Comparison of ENCODE assay signal across 25 cellular contexts in the genomic region with DNA sequence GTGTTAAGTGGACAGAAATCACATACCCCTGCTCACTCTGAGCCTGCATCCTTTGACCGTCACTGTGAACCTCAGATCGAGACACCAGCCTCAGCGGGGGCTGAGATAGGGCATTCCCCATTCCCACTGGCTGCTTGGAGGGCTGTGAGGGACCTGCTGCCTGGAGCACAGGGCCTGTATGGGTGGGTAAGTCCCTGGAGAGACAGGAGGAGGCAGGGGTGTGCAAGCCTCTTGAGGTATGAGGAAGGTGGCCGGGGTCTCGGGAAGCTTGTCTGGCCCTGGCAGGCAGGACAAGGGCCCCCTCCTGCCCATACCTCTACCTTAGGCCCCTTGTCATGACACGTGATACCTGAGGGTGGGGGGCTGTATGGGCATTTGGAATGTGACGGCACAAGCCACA.
"Had no signal": no experiment of that assay in that cellular context is flagged by ENCODE, and none has a peak within 500 bp of the region (broad histone marks: within the 10 kb centered on the region; RNA-seq: fewer than 3 reads in every experiment).

No MANE protein-coding gene starts in this region.

- DNase-seq: MV-4-11, NCI-H1092, NCI-H1105 treated with DMSO at 0.1 percent for 48 hours, NCI-H1417 treated with DMSO at 0.1 percent for 48 hours, NCI-H146, NCI-H1694 treated with DMSO at 0.1 percent for 48 hours, NCI-H1930, NCI-H2081, NCI-H2107, NCI-H226, NCI-H446, NCI-H510A, NCI-H524 treated with DMSO at 0.1 percent for 48 hours, NCI-H69, NCI-H774, PC-3, SHP77, SK-N-SH, SW 1271 had no signal

- ATAC-seq: K562, Panc1, PC-3 had no signal

- H3K4me2 ChIP-seq: KMS-11, SK-N-SH had no signal

- H3K27ac Mint-ChIP-seq: IgD-negative memory B cell had no signal

- H3K9me2 ChIP-seq: SK-N-SH had no signal

- H3K27ac ChIP-seq: HL-60, KMS-11, RWPE1 had no signal

- H3K4me3 ChIP-seq: K562 had no signal

- H3K9ac ChIP-seq: KMS-11, SK-N-SH had no signal

- H3K9me3 ChIP-seq: SK-N-SH had no signal

- H3K4me3 Mint-ChIP-seq: IgD-negative memory B cell had no signal

- H3K27me3 Mint-ChIP-seq: IgD-negative memory B cell had no signal

- H3K9me3 Mint-ChIP-seq: IgD-negative memory B cell had no signal
